In the genomic region with DNA sequence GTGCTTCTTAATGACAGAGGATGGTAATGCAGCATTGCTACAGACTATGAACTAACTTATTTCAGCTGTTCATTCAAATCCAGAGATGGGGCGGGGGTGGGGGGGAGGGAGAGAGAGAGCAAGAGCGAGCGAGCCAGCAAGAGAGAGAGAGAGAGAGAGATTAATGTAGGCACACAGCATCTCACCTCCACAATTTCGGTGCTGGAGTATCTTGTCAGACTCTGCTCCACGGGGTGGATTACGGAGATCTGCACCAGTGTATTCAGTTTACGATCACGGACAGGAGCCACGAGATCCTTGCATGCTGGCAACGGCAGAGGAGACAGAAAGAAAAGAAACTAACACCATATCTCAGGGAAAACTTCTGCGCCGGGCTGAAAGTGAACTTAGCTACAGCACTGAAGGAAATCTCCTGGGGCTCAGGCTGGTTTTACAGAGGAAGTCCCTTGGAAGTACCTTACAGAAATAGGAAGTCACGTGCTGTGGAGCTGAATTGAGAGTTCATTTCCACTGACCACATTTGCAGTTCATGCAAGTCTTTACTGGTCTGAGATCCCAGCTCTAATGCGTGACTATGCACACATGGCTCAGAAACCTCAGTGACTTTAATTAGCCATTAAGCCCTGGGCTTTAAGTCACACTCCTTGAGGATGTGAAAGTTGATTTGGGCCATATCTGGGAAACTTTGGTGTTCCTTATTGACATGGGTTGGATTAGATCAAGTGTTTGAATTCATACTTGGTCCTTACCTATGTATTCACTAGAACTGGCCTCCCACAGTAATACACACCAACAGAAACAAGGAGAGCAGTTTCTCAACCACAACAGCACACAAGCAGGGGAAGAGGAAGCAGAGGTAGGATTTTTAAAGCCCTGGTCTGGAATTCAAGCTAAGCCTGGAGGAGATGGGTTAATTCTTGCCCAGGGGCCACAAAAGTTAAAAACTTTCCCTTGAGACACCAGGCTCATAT, we compare ENCODE assay signal across 8 cellular contexts.
DNase-seq lines count a peak whose midpoint lies in the region; ATAC-seq and TF ChIP-seq lines count a peak whose summit lies in the region.

No MANE protein-coding gene starts in this region.

- H3K4me3 Mint-ChIP-seq in CD8-positive, alpha-beta memory T cell: peak overlapping the region; percentile 93 to 100 (median 98)
- peak overlapping the region; percentile 67 for H3K4me3 Mint-ChIP-seq in dendritic cell treated with granulocyte-macrophage colony-stimulating factor and Interleukin-4, amounts not matched to agents 40 ng/mL and 50 ng/mL, for 4 days

- H3K4me3 ChIP-seq in CD8-positive, alpha-beta memory T cell (ENCODE audit: low read length): peak overlapping the region; percentile 71
- peak overlapping the region; percentile 40 for H3K4me3 ChIP-seq in lung

- H3K27ac ChIP-seq in CD8-positive, alpha-beta memory T cell (ENCODE audit: low read depth, low read length): peak overlapping the region; percentile 51
- peak overlapping the region; percentile 82 to 91 for H3K27ac ChIP-seq in lung (ENCODE audit: low read depth in 1 of 2, low read length in 1 of 2)

- WGBS in lung, 2 donors: 5 to 6% methylated on average over 14 of the region's 14 CpGs

- DNase-seq in CD8-positive, alpha-beta memory T cell: peak; percentile 21 to 64 (median 55)
- DNase-seq in KG1 (lab: John Stamatoyannopoulos, UW) (peak; percentile 86), lung (ENCODE audit: low spot score) (peak; percentile 38), NCI-H345 (lab: John Stamatoyannopoulos, UW) (no peak)
- DNase-seq in activated CD4-positive, alpha-beta T cell treated with anti-CD3 and anti-CD28 coated beads for 1 hour: peak; percentile 33
- DNase-seq in stimulated activated CD8-positive, alpha-beta memory T cell treated with anti-CD3 and anti-CD28 coated beads, Interleukin-4, amount 100 ng/mL, for 24 hours (ENCODE audit: low read depth): peak; percentile 17

- no peaks in the 10 kb centered on the region for H3K9me3 Mint-ChIP-seq in CD8-positive, alpha-beta memory T cell
- no peaks in the 10 kb centered on the region for H3K9me3 Mint-ChIP-seq in dendritic cell treated with granulocyte-macrophage colony-stimulating factor and Interleukin-4, amounts not matched to agents 40 ng/mL and 50 ng/mL, for 4 days

- H3K36me3 ChIP-seq in CD8-positive, alpha-beta memory T cell (ENCODE audit: insufficient read depth, low read length): no peaks in the 10 kb centered on the region
- no peaks in the 10 kb centered on the region for H3K36me3 ChIP-seq in lung (ENCODE audit: control insufficient read depth in 2 of 2, insufficient read depth in 2 of 2, low read length in 2 of 2)

- H3K36me3 Mint-ChIP-seq in CD8-positive, alpha-beta memory T cell: peaks cover 0 to 14% (median 6%) of the 10 kb centered on the region in 3 donors
- H3K36me3 Mint-ChIP-seq in dendritic cell treated with granulocyte-macrophage colony-stimulating factor and Interleukin-4, amounts not matched to agents 40 ng/mL and 50 ng/mL, for 4 days (ENCODE audit: low read depth): no peaks in the 10 kb centered on the region

- H3K27me3 ChIP-seq in CD8-positive, alpha-beta memory T cell (ENCODE audit: insufficient read depth, low read length, poor library complexity, severe bottlenecking): no peaks in the 10 kb centered on the region
- no peaks in the 10 kb centered on the region for H3K27me3 ChIP-seq in lung (ENCODE audit: control insufficient read depth, insufficient read depth)

- H3K27me3 Mint-ChIP-seq in CD8-positive, alpha-beta memory T cell: no peaks in the 10 kb centered on the region
- no peaks in the 10 kb centered on the region for H3K27me3 Mint-ChIP-seq in dendritic cell treated with granulocyte-macrophage colony-stimulating factor and Interleukin-4, amounts not matched to agents 40 ng/mL and 50 ng/mL, for 4 days

- CTCF ChIA-PET in CD8-positive, alpha-beta memory T cell (lab: Charles Lee): interaction anchor here (0.8 to 10.6 kb wide), 5 partner anchors 10 to 51 kb away, joined by 3 to 64 read pairs (median 4); no protein-coding TSS in a partner anchor

- POLR2A ChIA-PET in CD8-positive, alpha-beta memory T cell (lab: Charles Lee): interaction anchor here (0.6 to 2.7 kb wide), 6 partner anchors 9 to 152 kb away, joined by 3 to 19 read pairs (median 4); no protein-coding TSS in a partner anchor

- H3K9me3 ChIP-seq in CD8-positive, alpha-beta memory T cell (ENCODE audit: low read length): no peaks in the 10 kb centered on the region
- no peaks in the 10 kb centered on the region for H3K9me3 ChIP-seq in lung (ENCODE audit: control insufficient read depth in 2 of 2, insufficient read depth in 1 of 2, low read length in 1 of 2)

- no peak for TF ChIP-seq CTCF in lung (IDR thresholded peaks at IDR 0.05; ENCODE audit: control extremely low read depth, extremely low read depth)

- peaks cover 60% of the 10 kb centered on the region for H3K4me1 ChIP-seq in CD8-positive, alpha-beta memory T cell (ENCODE audit: insufficient read depth, low read length)
- H3K4me1 ChIP-seq in lung (ENCODE audit: control insufficient read depth in 2 of 2, insufficient read depth in 2 of 2, low read length in 2 of 2): peaks cover 1 to 10% of the 10 kb centered on the region in 2 donors

- peaks cover 60 to 73% (median 66%) of the 10 kb centered on the region in 3 donors for H3K4me1 Mint-ChIP-seq in CD8-positive, alpha-beta memory T cell
- H3K4me1 Mint-ChIP-seq in dendritic cell treated with granulocyte-macrophage colony-stimulating factor and Interleukin-4, amounts not matched to agents 40 ng/mL and 50 ng/mL, for 4 days (ENCODE audit: low read depth): peaks cover 14% of the 10 kb centered on the region

- H3K27ac Mint-ChIP-seq in CD8-positive, alpha-beta memory T cell: peak overlapping the region; percentile 81 to 98 (median 97)
- peak overlapping the region; percentile 60 for H3K27ac Mint-ChIP-seq in dendritic cell treated with granulocyte-macrophage colony-stimulating factor and Interleukin-4, amounts not matched to agents 40 ng/mL and 50 ng/mL, for 4 days

- intact Hi-C loops in dendritic cell treated with granulocyte-macrophage colony-stimulating factor and Interleukin-4, amounts not matched to agents 40 ng/mL and 50 ng/mL, for 4 days (cut with micrococcal nuclease): no loop called here

- ATAC-seq in GM21529 (IDR thresholded peaks at IDR 0.05; ENCODE audit: unreplicated experiment) (peak; percentile 62), lung (ENCODE audit: insufficient read depth, low FRiP score) (peak; percentile 35)
